8 cellular contexts compared by ENCODE assay signal in the genomic region with DNA sequence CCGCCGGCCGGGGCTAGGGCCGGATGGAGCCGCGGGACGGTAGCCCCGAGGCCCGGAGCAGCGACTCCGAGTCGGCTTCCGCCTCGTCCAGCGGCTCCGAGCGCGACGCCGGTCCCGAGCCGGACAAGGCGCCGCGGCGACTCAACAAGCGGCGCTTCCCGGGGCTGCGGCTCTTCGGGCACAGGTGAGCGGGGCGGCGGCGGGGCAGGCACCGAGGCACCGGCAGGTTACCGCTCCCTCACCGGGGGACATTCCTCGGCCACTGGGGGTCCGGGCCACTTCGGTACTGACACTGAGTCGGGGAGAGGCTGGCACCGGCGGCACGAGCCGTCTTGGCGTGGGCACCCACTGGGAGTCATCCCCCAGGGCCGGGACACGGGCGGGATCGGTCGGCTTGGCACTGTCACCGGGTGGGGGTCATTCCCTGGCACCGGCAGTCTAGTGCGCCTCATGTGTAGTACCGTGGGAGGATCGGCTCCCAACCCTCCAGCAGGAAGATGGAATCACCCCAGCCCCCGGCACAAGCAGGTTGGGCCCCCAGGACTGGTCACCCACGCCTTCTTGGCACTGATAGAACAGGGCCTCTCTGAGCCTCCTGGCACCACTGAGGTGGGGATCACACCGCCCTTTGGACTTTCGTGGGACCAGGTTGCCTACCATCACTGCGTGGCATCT. TPM values are rescaled to one million over a fixed set of nuclear protein-coding genes. Genes with fewer than 3 reads are reported as not detected.
DNase-seq lines count a peak whose midpoint lies in the region; ATAC-seq and TF ChIP-seq lines count a peak whose summit lies in the region.

No MANE protein-coding gene starts in this region.

- peak overlapping the region; percentile 70 for H3K4me3 ChIP-seq in NB4 (ENCODE audit: low read depth, low read length)
- peak overlapping the region; percentile 69 to 94 (median 84) for H3K4me3 ChIP-seq in breast epithelium
- H3K4me3 ChIP-seq in lung: peak overlapping the region; percentile 67
- H3K4me3 ChIP-seq in transverse colon: peak overlapping the region; percentile 65 to 86 (median 71)

- TF ChIP-seq EP300 in transverse colon (IDR thresholded peaks at IDR 0.05; ENCODE audit: low read depth): no peak

- H3K27ac ChIP-seq in breast epithelium (peak overlapping the region; percentile 86), lung (ENCODE audit: low read depth in 1 of 2, low read length in 1 of 2) (peak overlapping the region; percentile 41 to 76), transverse colon (peak overlapping the region; percentile 68 to 76 (median 74))

- in situ Hi-C loops in transverse colon (cut with MboI; ENCODE audit: low pct_ligation_motif_present in 1 of 4, low pct_unique_long_range_greater_than_20kb in 1 of 4, low sequenced_read_pairs in 3 of 4) (no loop called here), G401 (cut with HindIII; ENCODE audit: low sequenced_read_pairs) (no loop called here)

- TF ChIP-seq CTCF in NB4 (IDR thresholded peaks at IDR 0.05; ENCODE audit: low read depth, low read length): no peak
- peak in 1 of 3 donors; percentile 14 for TF ChIP-seq CTCF in breast epithelium (IDR thresholded peaks at IDR 0.05)
- no peak for TF ChIP-seq CTCF in lung (IDR thresholded peaks at IDR 0.05; ENCODE audit: control extremely low read depth, extremely low read depth)
- TF ChIP-seq CTCF in transverse colon (IDR thresholded peaks at IDR 0.05): no peak

- TF ChIP-seq POLR2A in NB4 (IDR thresholded peaks at IDR 0.05; ENCODE audit: extremely low read depth, insufficient read length) (no peak), breast epithelium (IDR thresholded peaks at IDR 0.05) (no peak), transverse colon (IDR thresholded peaks at IDR 0.05) (no peak)

- 2 to 17% methylated on average over 61 to 63 of the region's 63 CpGs for WGBS in lung, 2 donors
- WGBS in transverse colon (ENCODE audit: low coverage in 1 of 2), 2 donors: 2% methylated on average over 28 of the region's 63 CpGs; no CpG with 5 or more reads in 1 of the 2 donors

- H3K4me1 ChIP-seq in breast epithelium: peaks cover 21 to 48% of the 10 kb centered on the region in 2 donors
- peaks cover 4 to 27% of the 10 kb centered on the region in 2 donors for H3K4me1 ChIP-seq in lung (ENCODE audit: control insufficient read depth in 2 of 2, insufficient read depth in 2 of 2, low read length in 2 of 2)
- peaks cover 16 to 35% (median 26%) of the 10 kb centered on the region in 4 donors for H3K4me1 ChIP-seq in transverse colon

- H3K9me3 ChIP-seq in breast epithelium (no peaks in the 10 kb centered on the region), lung (ENCODE audit: control insufficient read depth in 2 of 2, insufficient read depth in 1 of 2, low read length in 1 of 2) (no peaks in the 10 kb centered on the region), transverse colon (no peaks in the 10 kb centered on the region)

- H3K36me3 ChIP-seq in breast epithelium: no peaks in the 10 kb centered on the region
- peaks cover 0 to 1% of the 10 kb centered on the region in 2 donors for H3K36me3 ChIP-seq in lung (ENCODE audit: control insufficient read depth in 2 of 2, insufficient read depth in 2 of 2, low read length in 2 of 2)
- no peaks in the 10 kb centered on the region for H3K36me3 ChIP-seq in transverse colon

- intact Hi-C loops in breast epithelium (cut with DNase I; ENCODE audit: low total_unique reads) (no loop called here), transverse colon (cut with DNase I; ENCODE audit: low total_unique reads) (no loop called here)

- H3K27me3 ChIP-seq in breast epithelium: no peaks in the 10 kb centered on the region
- H3K27me3 ChIP-seq in lung (ENCODE audit: control insufficient read depth, insufficient read depth): no peaks in the 10 kb centered on the region
- H3K27me3 ChIP-seq in transverse colon: no peaks in the 10 kb centered on the region

- DNase-seq in NB4 (ENCODE audit: low read depth) (no peak), breast epithelium (ENCODE audit: low spot score in 2 of 2) (no peak), lung (ENCODE audit: low spot score) (no peak), transverse colon (peak; percentile 34), MV-4-11 (lab: John Stamatoyannopoulos, UW) (no peak), G401 (ENCODE audit: low spot score) (no peak)

- peak; percentile 1 for ATAC-seq in GM19395 (IDR thresholded peaks at IDR 0.05; ENCODE audit: unreplicated experiment)
- no peak for ATAC-seq in lung (ENCODE audit: insufficient read depth, low FRiP score)
- ATAC-seq in GM21825 (IDR thresholded peaks at IDR 0.05; ENCODE audit: unreplicated experiment): no peak

RNA-seq across cellular contexts. Expression of gene DGKZ, which starts 0.5 kb away (rescaled TPM):
- 10 to 100 TPM; 42.3 to 46.5 (median 46.2) TPM for total RNA-seq in breast epithelium
- 10 to 100 TPM; 33.3 to 63.2 TPM for total RNA-seq in lung
- 10 to 100 TPM; 42.2 to 46.0 TPM for polyA plus RNA-seq in lung
- 100 to 1,000 TPM in 1 of 4 donors, 10 to 100 TPM in 3; 56.4 to 105 (median 67.7) TPM for total RNA-seq in transverse colon
- 66.2 and 68.4 TPM in 2 replicates for total RNA-seq in G401 (2014; rRNA removed; shearing (Covaris generic))

RNA-seq across cellular contexts. Expression of gene MDK, which starts 33.7 kb away (rescaled TPM):
- 100 to 1,000 TPM in 1 of 3 donors, 10 to 100 TPM in 2; 20.5 to 115 (median 54.7) TPM for total RNA-seq in breast epithelium
- total RNA-seq in lung: 100 to 1,000 TPM in 1 of 2 donors, 10 to 100 TPM in 1; 52.1 to 134 TPM
- polyA plus RNA-seq in lung: 10 to 100 TPM; 26.9 to 30.9 TPM
- total RNA-seq in transverse colon: 100 to 1,000 TPM in 3 of 4 donors, 10 to 100 TPM in 1; 34.4 to 309 (median 180) TPM
- total RNA-seq in G401 (2014; rRNA removed; shearing (Covaris generic)): 612 and 634 TPM in 2 replicates

RNA-seq across cellular contexts. Expression of gene CHRM4, which starts 43.8 kb away (rescaled TPM):
- total RNA-seq in breast epithelium (1 to 10 TPM in 1 of 3 donors, under 1 TPM in 1, not detected in 1; 0.66 to 1.1 TPM), lung (under 1 TPM in 1 of 2 donors, not detected in 1; 0.28 TPM), transverse colon (1 to 10 TPM in 1 of 4 donors, under 1 TPM in 1, not detected in 2; 0.82 to 3.3 TPM)
- under 1 TPM; 0.05 to 0.10 TPM for polyA plus RNA-seq in lung
- total RNA-seq in G401 (2014; rRNA removed; shearing (Covaris generic)): 0.55 and 5.2 TPM in 2 replicates
